35 cellular contexts compared by ENCODE assay signal in the genomic region with DNA sequence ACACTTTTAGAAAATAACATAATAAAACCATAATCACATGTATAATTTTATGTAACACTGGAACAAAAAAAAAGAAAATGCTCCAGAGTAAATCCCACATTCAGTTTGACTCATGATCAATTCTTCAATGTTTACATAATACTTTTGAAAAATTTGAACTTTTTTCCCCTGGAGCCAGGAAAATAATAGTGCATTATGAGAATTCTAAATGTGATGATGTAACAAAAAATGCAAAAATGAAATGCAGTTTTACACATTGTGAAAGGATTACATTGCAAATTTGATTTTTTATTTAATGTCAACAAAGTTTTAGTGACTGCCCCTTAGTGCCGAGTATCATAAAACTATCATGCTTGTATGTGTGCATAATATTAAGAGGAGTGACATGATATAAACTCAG.
"Had no signal": no experiment of that assay in that cellular context is flagged by ENCODE, and none has a peak within 500 bp of the region (broad histone marks: within the 10 kb centered on the region; RNA-seq: fewer than 3 reads in every experiment).

No MANE protein-coding gene starts in this region.

- ATAC-seq: activated CD4-positive, alpha-beta T cell treated with anti-CD3 and anti-CD28 coated beads for 36 hours; activated CD8-positive, alpha-beta memory T cell treated with anti-CD3 and anti-CD28 coated beads, Interleukin-2, amount 10 ng/mL, durations not matched to agents 7 days and 5 days; activated CD8-positive, alpha-beta T cell treated with anti-CD3 and anti-CD28 coated beads, Interleukin-2, amount 10 ng/mL, durations not matched to agents 7 days and 5 days; activated naive CD8-positive, alpha-beta T cell treated with anti-CD3 and anti-CD28 coated beads, Interleukin-2, amount 50 U/mL, for 24 hours; esophagus mucosa; T-helper 17 cell had no signal

- DNase-seq: activated CD4-positive, alpha-beta memory T cell treated with anti-CD3 and anti-CD28 coated beads for 36 hours; activated CD4-positive, alpha-beta T cell treated with anti-CD3 and anti-CD28 coated beads for 36 hours; activated CD4-positive, alpha-beta T cell treated with anti-CD3 and anti-CD28 coated beads, Interleukin-2, amount 10 ng/mL, durations not matched to agents 24 days and 14 days; activated CD4-positive, CD25-positive, alpha-beta regulatory T cell; activated CD4-positive, CD25-positive, alpha-beta regulatory T cell treated with anti-CD3 and anti-CD28 coated beads, Interleukin-2, amount 50 U/mL, for 72 hours; activated CD8-positive, alpha-beta memory T cell treated with anti-CD3 and anti-CD28 coated beads, Interleukin-2, amount 10 ng/mL, durations not matched to agents 7 days and 5 days; activated CD8-positive, alpha-beta memory T cell treated with anti-CD3 and anti-CD28 coated beads, Interleukin-2, amount 50 U/mL, for 4 hours; activated CD8-positive, alpha-beta T cell treated with anti-CD3 and anti-CD28 coated beads, Interleukin-2, amount 10 ng/mL, durations not matched to agents 7 days and 5 days; activated effector memory CD4-positive, alpha-beta T cell treated with anti-CD3 and anti-CD28 coated beads, Interleukin-2, amount 50 U/mL, for 16 hours; activated naive CD4-positive, alpha-beta T cell treated with anti-CD3 and anti-CD28 coated beads for 36 hours; activated naive CD8-positive, alpha-beta T cell treated with anti-CD3 and anti-CD28 coated beads for 36 hours; activated naive CD8-positive, alpha-beta T cell treated with anti-CD3 and anti-CD28 coated beads, Interleukin-2, amount 50 U/mL, for 24 hours; activated T-cell treated with anti-CD3 and anti-CD28 coated beads, Interleukin-2, amount 50 U/mL, for 1 hour; activated T-cell treated with anti-CD3 and anti-CD28 coated beads, Interleukin-2, amount 50 U/mL, for 48 hours; adrenal gland; amygdala; aorta; dorsolateral prefrontal cortex; effector memory CD4-positive, alpha-beta T cell; endodermal cell; foreskin fibroblast; head of caudate nucleus; T-helper 17 cell; T1000 had no signal

- H3K36me3 Mint-ChIP-seq: activated CD4-positive, alpha-beta memory T cell treated with anti-CD3 and anti-CD28 coated beads for 36 hours; activated CD8-positive, alpha-beta memory T cell treated with anti-CD3 and anti-CD28 coated beads, Interleukin-2, amount 10 ng/mL, durations not matched to agents 7 days and 5 days; activated naive CD4-positive, alpha-beta T cell treated with anti-CD3 and anti-CD28 coated beads, Interleukin-2, amount 50 U/mL, for 24 hours; activated naive CD8-positive, alpha-beta T cell treated with anti-CD3 and anti-CD28 coated beads for 36 hours; brain had no signal

- H3K4me1 ChIP-seq: adrenal gland had no signal

- H3K9me3 ChIP-seq: adrenal gland had no signal

- H3K27me3 ChIP-seq: adrenal gland had no signal

- FAIRE-seq: bronchial epithelial cell, frontal cortex had no signal

- H3K4me1 Mint-ChIP-seq: activated CD4-positive, alpha-beta T cell treated with anti-CD3 and anti-CD28 coated beads for 36 hours; activated CD4-positive, alpha-beta T cell treated with anti-CD3 and anti-CD28 coated beads, Interleukin-2, amount 10 ng/mL, durations not matched to agents 24 days and 14 days; activated CD8-positive, alpha-beta memory T cell treated with anti-CD3 and anti-CD28 coated beads, Interleukin-2, amount 10 ng/mL, durations not matched to agents 7 days and 5 days; activated naive CD4-positive, alpha-beta T cell treated with anti-CD3 and anti-CD28 coated beads, Interleukin-2, amount 50 U/mL, for 24 hours; activated naive CD8-positive, alpha-beta T cell treated with anti-CD3 and anti-CD28 coated beads for 36 hours; activated naive CD8-positive, alpha-beta T cell treated with anti-CD3 and anti-CD28 coated beads, Interleukin-2, amount 50 U/mL, for 24 hours; brain; central memory CD8-positive, alpha-beta T cell; T-helper 17 cell had no signal

- H3K27ac Mint-ChIP-seq: activated CD4-positive, alpha-beta memory T cell treated with anti-CD3 and anti-CD28 coated beads for 36 hours; activated CD4-positive, alpha-beta T cell treated with anti-CD3 and anti-CD28 coated beads for 36 hours; activated CD4-positive, alpha-beta T cell treated with anti-CD3 and anti-CD28 coated beads, Interleukin-2, amount 10 ng/mL, durations not matched to agents 24 days and 14 days; activated CD8-positive, alpha-beta memory T cell treated with anti-CD3 and anti-CD28 coated beads, Interleukin-2, amount 10 ng/mL, durations not matched to agents 7 days and 5 days; activated CD8-positive, alpha-beta T cell treated with anti-CD3 and anti-CD28 coated beads, Interleukin-2, amount 10 ng/mL, durations not matched to agents 7 days and 5 days; activated naive CD4-positive, alpha-beta T cell treated with anti-CD3 and anti-CD28 coated beads for 36 hours; activated naive CD4-positive, alpha-beta T cell treated with anti-CD3 and anti-CD28 coated beads, Interleukin-2, amount 50 U/mL, for 24 hours; activated naive CD8-positive, alpha-beta T cell treated with anti-CD3 and anti-CD28 coated beads for 36 hours; activated naive CD8-positive, alpha-beta T cell treated with anti-CD3 and anti-CD28 coated beads, Interleukin-2, amount 50 U/mL, for 24 hours; activated T-helper 1 cell treated with anti-CD3 and anti-CD28 coated beads, Interleukin-12 subunit alpha, Interleukin-12 subunit beta, Interleukin-2, Interleukin-4 antibody, amounts not matched to agents 30 ng/mL and 10 ng/mL and 1 ng/mL, durations not matched to agents 14 hours and 24 hours and 36 hours; activated T-helper 2 cell treated with anti-CD3 and anti-CD28 coated beads, Interferon-gamma antibody, Interleukin-2, Interleukin-4, amounts not matched to agents 10 μg/mL and 5 μg/mL and 100 μg/mL, durations not matched to agents 14 hours and 24 hours and 36 hours; brain; dendritic cell treated with granulocyte-macrophage colony-stimulating factor and Interleukin-4, amounts not matched to agents 40 ng/mL and 50 ng/mL, for 4 days; endodermal cell; T-helper 17 cell; T-helper 2 cell treated with Interferon-gamma antibody and Interleukin-4, amounts not matched to agents 5 μg/mL and 100 μg/mL, for 36 hours had no signal

- H3K27ac ChIP-seq: adrenal gland, coronary artery, dorsolateral prefrontal cortex had no signal

- H3K4me3 ChIP-seq: adrenal gland, coronary artery, dorsolateral prefrontal cortex had no signal

- H3K4me3 Mint-ChIP-seq: activated CD4-positive, alpha-beta memory T cell treated with anti-CD3 and anti-CD28 coated beads for 36 hours; activated CD4-positive, alpha-beta T cell treated with anti-CD3 and anti-CD28 coated beads for 36 hours; activated CD4-positive, alpha-beta T cell treated with anti-CD3 and anti-CD28 coated beads, Interleukin-2, amount 10 ng/mL, durations not matched to agents 24 days and 14 days; activated CD8-positive, alpha-beta memory T cell treated with anti-CD3 and anti-CD28 coated beads, Interleukin-2, amount 10 ng/mL, durations not matched to agents 7 days and 5 days; activated CD8-positive, alpha-beta T cell treated with anti-CD3 and anti-CD28 coated beads, Interleukin-2, amount 10 ng/mL, durations not matched to agents 7 days and 5 days; activated naive CD4-positive, alpha-beta T cell treated with anti-CD3 and anti-CD28 coated beads for 36 hours; activated naive CD4-positive, alpha-beta T cell treated with anti-CD3 and anti-CD28 coated beads, Interleukin-2, amount 50 U/mL, for 24 hours; activated naive CD8-positive, alpha-beta T cell treated with anti-CD3 and anti-CD28 coated beads for 36 hours; activated naive CD8-positive, alpha-beta T cell treated with anti-CD3 and anti-CD28 coated beads, Interleukin-2, amount 50 U/mL, for 24 hours; activated T-helper 1 cell treated with anti-CD3 and anti-CD28 coated beads, Interleukin-12 subunit alpha, Interleukin-12 subunit beta, Interleukin-2, Interleukin-4 antibody, amounts not matched to agents 30 ng/mL and 10 ng/mL and 1 ng/mL, durations not matched to agents 14 hours and 24 hours and 36 hours; brain; central memory CD8-positive, alpha-beta T cell; dendritic cell treated with granulocyte-macrophage colony-stimulating factor and Interleukin-4, amounts not matched to agents 40 ng/mL and 50 ng/mL, for 4 days; endodermal cell; T-helper 17 cell; T-helper 2 cell treated with Interferon-gamma antibody and Interleukin-4, amounts not matched to agents 5 μg/mL and 100 μg/mL, for 36 hours had no signal

- H3K36me3 ChIP-seq: adrenal gland had no signal

- H3K27me3 Mint-ChIP-seq: activated CD4-positive, alpha-beta memory T cell treated with anti-CD3 and anti-CD28 coated beads for 36 hours; activated CD4-positive, alpha-beta T cell treated with anti-CD3 and anti-CD28 coated beads for 36 hours; activated CD4-positive, alpha-beta T cell treated with anti-CD3 and anti-CD28 coated beads, Interleukin-2, amount 10 ng/mL, durations not matched to agents 24 days and 14 days; activated CD8-positive, alpha-beta memory T cell treated with anti-CD3 and anti-CD28 coated beads, Interleukin-2, amount 10 ng/mL, durations not matched to agents 7 days and 5 days; activated naive CD4-positive, alpha-beta T cell treated with anti-CD3 and anti-CD28 coated beads, Interleukin-2, amount 50 U/mL, for 24 hours; activated naive CD8-positive, alpha-beta T cell treated with anti-CD3 and anti-CD28 coated beads for 36 hours; activated naive CD8-positive, alpha-beta T cell treated with anti-CD3 and anti-CD28 coated beads, Interleukin-2, amount 50 U/mL, for 24 hours; brain; central memory CD8-positive, alpha-beta T cell; dendritic cell treated with granulocyte-macrophage colony-stimulating factor and Interleukin-4, amounts not matched to agents 40 ng/mL and 50 ng/mL, for 4 days; T-helper 17 cell had no signal
